Comparison of ENCODE assay signal across 1 cellular context in genomic region chr9:1102010-1102712, GRCh38.
TF ChIP-seq lines count a peak whose summit lies in the region.

No MANE protein-coding gene starts in this region.

TF ChIP-seq in GM12878, 131 proteins besides CTCF, POLR2A, EP300 and RAD21:
- no peak for TF ChIP-seq IKZF1 (conservative IDR thresholded peaks at IDR 0.05)
